ENCODE assay signal across 1 cellular context in genomic region chr11:44143987-44144909, GRCh38.
TF ChIP-seq lines count a peak whose summit lies in the region.

No MANE protein-coding gene starts in this region.

TF ChIP-seq in A549, 52 proteins besides CTCF, POLR2A, EP300 and RAD21 (continued from another document):
- TF ChIP-seq REST (IDR thresholded peaks at IDR 0.05) (no peak), HDAC2 (IDR thresholded peaks at IDR 0.05) (no peak), HOXA7 (CRISPR knock-in tag; IDR thresholded peaks at IDR 0.05) (no peak), FOSL2 (IDR thresholded peaks at IDR 0.05) (no peak), FOSL2 (CRISPR knock-in tag; IDR thresholded peaks at IDR 0.05) (no peak), NFE2L2 (conservative IDR thresholded peaks at IDR 0.05; ENCODE audit: low read length) (no peak), ZSCAN20 (CRISPR knock-in tag; IDR thresholded peaks at IDR 0.05) (no peak), POLR2AphosphoS2 (conservative IDR thresholded peaks at IDR 0.05; ENCODE audit: low read length) (no peak), ESRRA (IDR thresholded peaks at IDR 0.05; ENCODE audit: borderline replicate concordance, low read length) (no peak)
- TF ChIP-seq, protein P1, sequence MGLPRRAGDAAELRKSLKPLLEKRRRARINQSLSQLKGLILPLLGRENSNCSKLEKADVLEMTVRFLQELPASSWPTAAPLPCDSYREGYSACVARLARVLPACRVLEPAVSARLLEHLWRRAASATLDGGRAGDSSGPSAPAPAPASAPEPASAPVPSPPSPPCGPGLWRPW (IDR thresholded peaks at IDR 0.05), result no peak
- TF ChIP-seq, protein P2, sequence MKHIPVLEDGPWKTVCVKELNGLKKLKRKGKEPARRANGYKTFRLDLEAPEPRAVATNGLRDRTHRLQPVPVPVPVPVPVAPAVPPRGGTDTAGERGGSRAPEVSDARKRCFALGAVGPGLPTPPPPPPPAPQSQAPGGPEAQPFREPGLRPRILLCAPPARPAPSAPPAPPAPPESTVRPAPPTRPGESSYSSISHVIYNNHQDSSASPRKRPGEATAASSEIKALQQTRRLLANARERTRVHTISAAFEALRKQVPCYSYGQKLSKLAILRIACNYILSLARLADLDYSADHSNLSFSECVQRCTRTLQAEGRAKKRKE (CRISPR knock-in tag; IDR thresholded peaks at IDR 0.05; ENCODE audit: low read depth), result no peak
- TF ChIP-seq, protein P3, sequence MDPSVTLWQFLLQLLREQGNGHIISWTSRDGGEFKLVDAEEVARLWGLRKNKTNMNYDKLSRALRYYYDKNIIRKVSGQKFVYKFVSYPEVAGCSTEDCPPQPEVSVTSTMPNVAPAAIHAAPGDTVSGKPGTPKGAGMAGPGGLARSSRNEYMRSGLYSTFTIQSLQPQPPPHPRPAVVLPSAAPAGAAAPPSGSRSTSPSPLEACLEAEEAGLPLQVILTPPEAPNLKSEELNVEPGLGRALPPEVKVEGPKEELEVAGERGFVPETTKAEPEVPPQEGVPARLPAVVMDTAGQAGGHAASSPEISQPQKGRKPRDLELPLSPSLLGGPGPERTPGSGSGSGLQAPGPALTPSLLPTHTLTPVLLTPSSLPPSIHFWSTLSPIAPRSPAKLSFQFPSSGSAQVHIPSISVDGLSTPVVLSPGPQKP (IDR thresholded peaks at IDR 0.05; ENCODE audit: low read depth, low read length), result no peak
